26 cellular contexts compared by ENCODE assay signal in genomic region chr9:124215551-124215910, GRCh38. TPM values are rescaled to one million over a fixed set of nuclear protein-coding genes. Genes with fewer than 3 reads are reported as not detected.
DNase-seq lines count a peak whose midpoint lies in the region; ATAC-seq and TF ChIP-seq lines count a peak whose summit lies in the region.
"Had no signal": no experiment of that assay in that cellular context is flagged by ENCODE, and none has a peak within 500 bp of the region (broad histone marks: within the 10 kb centered on the region; RNA-seq: fewer than 3 reads in every experiment).

No MANE protein-coding gene starts in this region.

- no peaks in the 10 kb centered on the region for H3K36me3 ChIP-seq in upper lobe of right lung
- no peaks in the 10 kb centered on the region for H3K36me3 ChIP-seq in brain microvascular endothelial cell (replicated peaks)
- no peaks in the 10 kb centered on the region for H3K36me3 ChIP-seq in heart left ventricle
- H3K36me3 ChIP-seq: upper lobe of left lung had no signal

- no peak overlapping the region for H3K4me3 Mint-ChIP-seq in activated naive CD4-positive, alpha-beta T cell treated with anti-CD3 and anti-CD28 coated beads, Interleukin-2, amount 10 ng/mL, durations not matched to agents 7 days and 5 days
- H3K4me3 Mint-ChIP-seq in activated CD8-positive, alpha-beta T cell treated with anti-CD3 and anti-CD28 coated beads, Interleukin-2, amount 10 ng/mL, durations not matched to agents 7 days and 5 days: no peak overlapping the region
- no peak overlapping the region for H3K4me3 Mint-ChIP-seq in memory B cell

- in situ Hi-C loops in brain microvascular endothelial cell (cut with HindIII; ENCODE audit: low pct_ligation_motif_present, low sequenced_read_pairs): no loop called here

- no peak for TF ChIP-seq POLR2A in heart left ventricle (IDR thresholded peaks at IDR 0.05)

- H3K4me3 ChIP-seq in upper lobe of right lung: no peak overlapping the region
- no peak overlapping the region for H3K4me3 ChIP-seq in brain microvascular endothelial cell (ENCODE audit: low read depth, low read length)
- no peak overlapping the region for H3K4me3 ChIP-seq in heart left ventricle
- H3K4me3 ChIP-seq: A549, lung, smooth muscle cell, upper lobe of left lung had no signal

- H3K36me3 Mint-ChIP-seq in activated naive CD4-positive, alpha-beta T cell treated with anti-CD3 and anti-CD28 coated beads, Interleukin-2, amount 10 ng/mL, durations not matched to agents 7 days and 5 days: no peaks in the 10 kb centered on the region
- H3K36me3 Mint-ChIP-seq in activated CD8-positive, alpha-beta T cell treated with anti-CD3 and anti-CD28 coated beads, Interleukin-2, amount 10 ng/mL, durations not matched to agents 7 days and 5 days (ENCODE audit: low read depth): no peaks in the 10 kb centered on the region
- H3K36me3 Mint-ChIP-seq in memory B cell: no peaks in the 10 kb centered on the region
- H3K36me3 Mint-ChIP-seq: activated naive CD8-positive, alpha-beta T cell; T-cell had no signal

- no peak for ATAC-seq in activated CD8-positive, alpha-beta T cell treated with anti-CD3 and anti-CD28 coated beads, Interleukin-2, amount 10 ng/mL, durations not matched to agents 7 days and 5 days
- no peak for ATAC-seq in memory B cell (ENCODE audit: low read depth)
- ATAC-seq in upper lobe of right lung: no peak
- ATAC-seq in heart left ventricle: no peak
- ATAC-seq: A549, esophagus mucosa, T-cell had no signal

- H3K27ac Mint-ChIP-seq in activated naive CD4-positive, alpha-beta T cell treated with anti-CD3 and anti-CD28 coated beads, Interleukin-2, amount 10 ng/mL, durations not matched to agents 7 days and 5 days: peak overlapping the region; percentile 60
- peak overlapping the region; percentile 95 for H3K27ac Mint-ChIP-seq in activated CD8-positive, alpha-beta T cell treated with anti-CD3 and anti-CD28 coated beads, Interleukin-2, amount 10 ng/mL, durations not matched to agents 7 days and 5 days
- peak overlapping the region; percentile 100 for H3K27ac Mint-ChIP-seq in memory B cell

- peaks cover 81% of the 10 kb centered on the region for H3K4me1 Mint-ChIP-seq in activated naive CD4-positive, alpha-beta T cell treated with anti-CD3 and anti-CD28 coated beads, Interleukin-2, amount 10 ng/mL, durations not matched to agents 7 days and 5 days
- H3K4me1 Mint-ChIP-seq in activated CD8-positive, alpha-beta T cell treated with anti-CD3 and anti-CD28 coated beads, Interleukin-2, amount 10 ng/mL, durations not matched to agents 7 days and 5 days (ENCODE audit: low read depth): peaks cover 77% of the 10 kb centered on the region
- H3K4me1 Mint-ChIP-seq in memory B cell: peaks cover 76% of the 10 kb centered on the region

- H3K4me1 ChIP-seq in upper lobe of right lung: peaks cover 47% of the 10 kb centered on the region
- H3K4me1 ChIP-seq in heart left ventricle: peaks cover 0 to 76% (median 20%) of the 10 kb centered on the region in 12 donors

- TF ChIP-seq CTCF in upper lobe of right lung (IDR thresholded peaks at IDR 0.05) (no peak), brain microvascular endothelial cell (IDR thresholded peaks at IDR 0.05; ENCODE audit: low read depth, low read length, missing control alignments) (no peak), heart left ventricle (IDR thresholded peaks at IDR 0.05) (no peak)

- intact Hi-C loops in upper lobe of right lung (cut with DNase I) (no loop called here), heart left ventricle (cut with DNase I) (loop anchor here in 1 of 10 donors (10.0 kb wide), 2 partner anchors 51 to 69 kb away; no protein-coding TSS in a partner anchor)

- DNase-seq in activated naive CD4-positive, alpha-beta T cell treated with anti-CD3 and anti-CD28 coated beads, Interleukin-2, amount 10 ng/mL, durations not matched to agents 7 days and 5 days: no peak
- DNase-seq in activated naive CD4-positive, alpha-beta T cell (lab: John Stamatoyannopoulos, UW): no peak
- no peak for DNase-seq in activated CD8-positive, alpha-beta T cell treated with anti-CD3 and anti-CD28 coated beads, Interleukin-2, amount 10 ng/mL, durations not matched to agents 7 days and 5 days
- DNase-seq in memory B cell (ENCODE audit: low spot score in 2 of 2) (no peak), upper lobe of right lung (peak; percentile 32), brain microvascular endothelial cell (no peak), hepatic stellate cell (ENCODE audit: low spot score) (no peak), heart left ventricle (no peak)
- DNase-seq: activated CD4-positive, alpha-beta T cell treated with anti-CD3 and anti-CD28 coated beads, Interleukin-2, amount 50 U/mL, for 4 hours; activated T-cell treated with anti-CD3 and anti-CD28 coated beads, Interleukin-2, amount 50 U/mL, for 48 hours; cerebellar nuclear complex; effector CD8-positive, alpha-beta T cell; foreskin melanocyte; GOT3; NCI-H1105; NCI-H2029 treated with DMSO at 0.1 percent for 48 hours; occipital lobe; SHP77 treated with DMSO at 0.1 percent for 48 hours; stimulated activated CD4-positive, alpha-beta T cell treated with anti-CD3 and anti-CD28 coated beads, Interleukin-4, amount 100 ng/mL, for 24 hours; T-cell; upper lobe of left lung had no signal

- POLR2A ChIA-PET in activated CD8-positive, alpha-beta T cell treated with anti-CD3 and anti-CD28 coated beads, Interleukin-2, amount 10 ng/mL, durations not matched to agents 7 days and 5 days (lab: Charles Lee): interaction anchor here (3.5 kb wide), 1 partner anchor 13 kb away, joined by 19 read pairs; no protein-coding TSS in a partner anchor

- CTCF ChIA-PET in activated naive CD4-positive, alpha-beta T cell treated with anti-CD3 and anti-CD28 coated beads, Interleukin-2, amount 10 ng/mL, durations not matched to agents 7 days and 5 days (lab: Charles Lee): interaction anchor here (1.2 kb wide), 1 partner anchor 89 kb away, joined by 3 read pairs; no protein-coding TSS in a partner anchor
- CTCF ChIA-PET in activated CD8-positive, alpha-beta T cell treated with anti-CD3 and anti-CD28 coated beads, Interleukin-2, amount 10 ng/mL, durations not matched to agents 7 days and 5 days (lab: Charles Lee): interaction anchor here (0.8 kb wide), 1 partner anchor 13 kb away, joined by 3 read pairs; no protein-coding TSS in a partner anchor

- no peaks in the 10 kb centered on the region for H3K9me3 Mint-ChIP-seq in activated naive CD4-positive, alpha-beta T cell treated with anti-CD3 and anti-CD28 coated beads, Interleukin-2, amount 10 ng/mL, durations not matched to agents 7 days and 5 days
- H3K9me3 Mint-ChIP-seq in activated CD8-positive, alpha-beta T cell treated with anti-CD3 and anti-CD28 coated beads, Interleukin-2, amount 10 ng/mL, durations not matched to agents 7 days and 5 days (ENCODE audit: insufficient read depth): no peaks in the 10 kb centered on the region
- no peaks in the 10 kb centered on the region for H3K9me3 Mint-ChIP-seq in memory B cell
- H3K9me3 Mint-ChIP-seq: T-cell had no signal

- no peaks in the 10 kb centered on the region for H3K9me3 ChIP-seq in upper lobe of right lung
- H3K9me3 ChIP-seq in heart left ventricle: no peaks in the 10 kb centered on the region
- H3K9me3 ChIP-seq: A549, upper lobe of left lung had no signal

- H3K27me3 ChIP-seq in upper lobe of right lung (no peaks in the 10 kb centered on the region), brain microvascular endothelial cell (replicated peaks) (no peaks in the 10 kb centered on the region), heart left ventricle (no peaks in the 10 kb centered on the region)
- H3K27me3 ChIP-seq: upper lobe of left lung had no signal

- H3K27me3 Mint-ChIP-seq in activated naive CD4-positive, alpha-beta T cell treated with anti-CD3 and anti-CD28 coated beads, Interleukin-2, amount 10 ng/mL, durations not matched to agents 7 days and 5 days: peaks cover 11% of the 10 kb centered on the region
- H3K27me3 Mint-ChIP-seq in activated CD8-positive, alpha-beta T cell treated with anti-CD3 and anti-CD28 coated beads, Interleukin-2, amount 10 ng/mL, durations not matched to agents 7 days and 5 days (ENCODE audit: low read depth): no peaks in the 10 kb centered on the region
- no peaks in the 10 kb centered on the region for H3K27me3 Mint-ChIP-seq in memory B cell
- H3K27me3 Mint-ChIP-seq: activated naive CD8-positive, alpha-beta T cell; T-cell had no signal

- 77 to 87% (median 83%) methylated on average over 4 of the region's 4 CpGs for WGBS in heart left ventricle, 4 donors

- H3K27ac ChIP-seq in upper lobe of right lung (no peak overlapping the region), brain microvascular endothelial cell (no peak overlapping the region), heart left ventricle (no peak overlapping the region)
- H3K27ac ChIP-seq: A549 had no signal

RNA-seq across cellular contexts. Expression of gene NEK6, which starts 42.2 kb away (rescaled TPM):
- total RNA-seq in activated CD8-positive, alpha-beta T cell treated with anti-CD3 and anti-CD28 coated beads, Interleukin-2, amount 10 ng/mL, durations not matched to agents 7 days and 5 days: 10 to 100 TPM; 19.9 to 20.9 TPM
- 137 TPM for total RNA-seq in upper lobe of right lung
- 10 to 100 TPM in 2 of 9 donors, 1 to 10 TPM in 7; 5.0 to 42.4 (median 6.8) TPM for total RNA-seq in heart left ventricle
- polyA plus RNA-seq in heart left ventricle: 1 to 10 TPM; 1.8 to 4.0 TPM
